ENCODE assay signal across 8 cellular contexts in the genomic region with DNA sequence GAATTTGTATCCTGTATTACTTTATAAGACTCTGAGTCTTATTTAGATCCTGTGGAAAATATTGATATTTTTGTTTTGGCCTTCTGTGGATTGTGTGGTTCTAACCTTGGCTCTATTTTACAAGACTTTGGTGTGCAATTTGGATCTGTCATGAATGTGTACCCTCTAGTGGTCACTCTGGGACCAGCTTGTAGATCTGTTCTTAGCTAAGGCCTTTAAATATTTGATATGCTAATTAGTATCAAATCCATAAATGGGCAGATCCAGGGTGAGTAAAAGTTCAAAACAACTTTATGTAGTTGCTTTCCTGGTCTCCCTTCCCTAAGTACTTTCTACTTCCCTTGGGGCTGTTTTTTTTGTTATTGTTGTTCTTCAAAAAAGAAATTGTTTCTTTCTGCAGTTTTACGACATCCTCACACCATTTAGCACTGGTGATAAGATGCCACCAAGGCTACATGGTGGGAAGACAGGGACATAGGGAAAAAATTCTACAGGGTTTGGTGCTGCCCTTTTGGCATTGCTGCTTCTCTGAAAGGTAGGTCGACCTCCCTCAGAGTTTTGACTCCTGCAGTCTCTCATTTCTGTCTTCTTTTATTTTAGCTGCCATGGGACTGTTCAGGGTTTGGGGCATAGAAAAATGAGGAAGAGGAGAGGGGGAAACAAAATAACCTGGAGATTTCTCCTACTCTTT.
DNase-seq lines count a peak whose midpoint lies in the region; ATAC-seq and TF ChIP-seq lines count a peak whose summit lies in the region.

No MANE protein-coding gene starts in this region.

- no TSS peak for BruUV-seq in A673 (replicated peaks; lab: Mats Ljungman, UMichigan)

- CTCF ChIA-PET in A673 (lab: Charles Lee) (interaction anchor here (0.5 to 1.0 kb wide), 2 partner anchors 122 to 387 kb away, joined by 4 read pairs; no protein-coding TSS in a partner anchor), RWPE1 (lab: Yijun Ruan, JAX) (interaction anchor here (0.6 to 1.2 kb wide), 4 partner anchors 10 to 139 kb away, joined by 3 to 6 read pairs (median 4); no protein-coding TSS in a partner anchor)

- no peak overlapping the region for H3K4me3 Mint-ChIP-seq in stimulated activated memory B cell treated with anti-CD40 and anti-IgM and Interleukin-4, amounts not matched to agents 10 μg/mL and 1 μg/mL and 100 μg/mL, for 72 hours

- H3K9me3 Mint-ChIP-seq in stimulated activated memory B cell treated with anti-CD40 and anti-IgM and Interleukin-4, amounts not matched to agents 10 μg/mL and 1 μg/mL and 100 μg/mL, for 72 hours = no peaks in the 10 kb centered on the region

- ATAC-seq in stimulated activated memory B cell treated with anti-CD40 and anti-IgM and Interleukin-4, amounts not matched to agents 10 μg/mL and 1 μg/mL and 100 μg/mL, for 72 hours = no peak
- ATAC-seq in HG03520 (IDR thresholded peaks at IDR 0.05; ENCODE audit: unreplicated experiment) (no peak), HG03521 (IDR thresholded peaks at IDR 0.05; ENCODE audit: unreplicated experiment) (no peak)

- H3K36me3 ChIP-seq in A673 (ENCODE audit: insufficient read depth, low read length, poor library complexity, severe bottlenecking) = no peaks in the 10 kb centered on the region

- POLR2A ChIA-PET in A673 (lab: Charles Lee; ENCODE audit: low non-redundant PET) = no interaction called here
- POLR2A ChIA-PET in RWPE1 (lab: Yijun Ruan, JAX; ENCODE audit: low non-redundant PET) = no interaction called here

- intact Hi-C loops in A673 (cut with micrococcal nuclease; ENCODE audit: unreplicated experiment) = no loop called here

- TF ChIP-seq CTCF in A673 (conservative IDR thresholded peaks at IDR 0.05; ENCODE audit: low read depth, low read length) (peak; percentile 66), GM12872 (IDR thresholded peaks at IDR 0.05; ENCODE audit: insufficient read depth, low read depth, low read length) (peak; percentile 60), RWPE1 (conservative IDR thresholded peaks at IDR 0.05; ENCODE audit: low read depth) (peak; percentile 56), fibroblast of pulmonary artery (IDR thresholded peaks at IDR 0.05; ENCODE audit: low read length, missing control alignments) (peak; percentile 83)

- no peaks in the 10 kb centered on the region for H3K4me1 ChIP-seq in A673 (ENCODE audit: insufficient read depth, low read length, poor library complexity, severe bottlenecking)

- H3K36me3 Mint-ChIP-seq in stimulated activated memory B cell treated with anti-CD40 and anti-IgM and Interleukin-4, amounts not matched to agents 10 μg/mL and 1 μg/mL and 100 μg/mL, for 72 hours = peaks cover 19% of the 10 kb centered on the region

- H3K27ac ChIP-seq in A673 (ENCODE audit: low read depth, low read length, poor library complexity, severe bottlenecking) (no peak overlapping the region), RWPE1 (no peak overlapping the region)

- H3K9me3 ChIP-seq in A673 (ENCODE audit: low read depth, low read length, poor library complexity, severe bottlenecking) = no peaks in the 10 kb centered on the region

- no peaks in the 10 kb centered on the region for H3K27me3 ChIP-seq in A673 (replicated peaks; ENCODE audit: insufficient read depth, low read depth, low read length, poor library complexity)

- H3K27me3 Mint-ChIP-seq in stimulated activated memory B cell treated with anti-CD40 and anti-IgM and Interleukin-4, amounts not matched to agents 10 μg/mL and 1 μg/mL and 100 μg/mL, for 72 hours = no peaks in the 10 kb centered on the region

- DNase-seq in A673 (ENCODE audit: low spot score) (peak; percentile 56), RWPE1 (ENCODE audit: low spot score) (peak; percentile 26), fibroblast of pulmonary artery (ENCODE audit: low read depth) (peak; percentile 79), pulmonary artery endothelial cell (ENCODE audit: low read depth, low spot score) (peak; percentile 13)

- H3K4me3 ChIP-seq in A673 (ENCODE audit: low read depth, low read length, poor library complexity, severe bottlenecking) (no peak overlapping the region), fibroblast of pulmonary artery (replicated peaks; ENCODE audit: low read depth, low read length) (no peak overlapping the region)

- no peak overlapping the region for H3K27ac Mint-ChIP-seq in stimulated activated memory B cell treated with anti-CD40 and anti-IgM and Interleukin-4, amounts not matched to agents 10 μg/mL and 1 μg/mL and 100 μg/mL, for 72 hours

- H3K4me1 Mint-ChIP-seq in stimulated activated memory B cell treated with anti-CD40 and anti-IgM and Interleukin-4, amounts not matched to agents 10 μg/mL and 1 μg/mL and 100 μg/mL, for 72 hours = no peaks in the 10 kb centered on the region

Comparison
In these comparisons a context has a peak if more than half of its experiments do, and no peak if none do; other contexts are left out.
1. DNase-seq: peak in every context shown above with its lines; median percentile 79 in fibroblast of pulmonary artery; 56 in A673; 26 in RWPE1; 13 in pulmonary artery endothelial cell.